In genomic region chr14:62661818-62662217, GRCh38 we compare ENCODE assay signal across 17 cellular contexts.
DNase-seq lines count a peak whose midpoint lies in the region; ATAC-seq and TF ChIP-seq lines count a peak whose summit lies in the region.
"Had no signal": no experiment of that assay in that cellular context is flagged by ENCODE, and none has a peak within 500 bp of the region (broad histone marks: within the 10 kb centered on the region; RNA-seq: fewer than 3 reads in every experiment).

No MANE protein-coding gene starts in this region.

- no peak overlapping the region for H4K8ac ChIP-seq in mesendoderm (ENCODE audit: low read depth, low read length)

- H2AFZ ChIP-seq in MM.1S (ENCODE audit: low read length) (no peak overlapping the region), Karpas-422 (ENCODE audit: low read length) (no peak overlapping the region)
- H2AFZ ChIP-seq: GM23248 had no signal

- H3K4me2 ChIP-seq in MM.1S (ENCODE audit: low read depth, low read length) (no peak overlapping the region), mesendoderm (ENCODE audit: low read length) (no peak overlapping the region), Karpas-422 (ENCODE audit: low read depth, low read length, poor library complexity, severe bottlenecking) (no peak overlapping the region)

- no peak overlapping the region for H2BK120ac ChIP-seq in mesendoderm (ENCODE audit: low read depth, low read length)

- H2BK5ac ChIP-seq in mesendoderm (ENCODE audit: low read length) = peak overlapping the region; percentile 96

- H4K20me1 ChIP-seq in MM.1S (ENCODE audit: insufficient read depth, low read length) = no peaks in the 10 kb centered on the region
- no peaks in the 10 kb centered on the region for H4K20me1 ChIP-seq in Karpas-422 (ENCODE audit: insufficient read depth, low read depth, low read length)

- H3K27me3 ChIP-seq in MM.1S (replicated peaks; ENCODE audit: insufficient read depth, low read length) = no peaks in the 10 kb centered on the region
- H3K27me3 ChIP-seq in endodermal cell (ENCODE audit: control insufficient read depth, insufficient read depth, low read length, poor library complexity, severe bottlenecking) = no peaks in the 10 kb centered on the region
- no peaks in the 10 kb centered on the region for H3K27me3 ChIP-seq in mesendoderm (ENCODE audit: insufficient read depth, low read length, poor library complexity)
- H3K27me3 ChIP-seq in Karpas-422 (ENCODE audit: low read length) = no peaks in the 10 kb centered on the region

- H3K9me2 ChIP-seq in MM.1S (replicated peaks; ENCODE audit: insufficient read depth, low read length) = no peaks in the 10 kb centered on the region
- no peaks in the 10 kb centered on the region for H3K9me2 ChIP-seq in Karpas-422 (replicated peaks; ENCODE audit: insufficient read depth, low read length)

- H3K18ac ChIP-seq in mesendoderm (ENCODE audit: low read length) = no peak overlapping the region

- H3K4ac ChIP-seq in mesendoderm (ENCODE audit: low read depth, low read length) = no peak overlapping the region

- DNase-seq in ELR (ENCODE audit: low read depth) (peak; percentile 37), MM.1S (peak; percentile 7), endodermal cell (no peak), mesendoderm (no peak), Karpas-422 (no peak)
- DNase-seq: Calu3; CD4-positive, CD25-positive, alpha-beta regulatory T cell; DMS53; GM23248; NCI-H187 treated with DMSO at 0.1 percent for 48 hours; NCI-H446; NCI-H69; OCI-M1 had no signal

- peak overlapping the region; percentile 8 for H2BK15ac ChIP-seq in mesendoderm (replicated peaks; ENCODE audit: low read depth)

- H3K27ac Mint-ChIP-seq in endodermal cell = no peak overlapping the region
- H3K27ac Mint-ChIP-seq: B cell; CD4-positive, CD25-positive, alpha-beta regulatory T cell; IgD-negative memory B cell had no signal

- H3K27ac ChIP-seq in MM.1S (ENCODE audit: low read length) = no peak overlapping the region
- no peak overlapping the region for H3K27ac ChIP-seq in endodermal cell (ENCODE audit: low read depth, low read length)
- H3K27ac ChIP-seq in mesendoderm (ENCODE audit: low read depth, low read length) = peak overlapping the region; percentile 9
- no peak overlapping the region for H3K27ac ChIP-seq in Karpas-422 (ENCODE audit: low read length)
- H3K27ac ChIP-seq: GM23248 had no signal

- no peaks in the 10 kb centered on the region for H3K27me3 Mint-ChIP-seq in endodermal cell (ENCODE audit: insufficient read depth)
- H3K27me3 Mint-ChIP-seq: B cell; CD4-positive, CD25-positive, alpha-beta regulatory T cell; IgD-negative memory B cell had no signal

- peak overlapping the region; percentile 68 for H4K5ac ChIP-seq in mesendoderm (ENCODE audit: low read length)

- 100% methylated on average over 1 of the region's 1 CpG; no CpG with 5 or more reads in 1 of the 2 experiments for WGBS in endodermal cell (ENCODE audit: insufficient coverage in 1 of 2, insufficient read length in 1 of 2), 2 experiments
- WGBS in mesendoderm (ENCODE audit: extremely low coverage, insufficient coverage, low lambda C conversion rate) = no CpG with 5 or more reads among the region's 1 CpG

- no peak overlapping the region for H3K4me3 Mint-ChIP-seq in endodermal cell
- H3K4me3 Mint-ChIP-seq: B cell; CD4-positive, CD25-positive, alpha-beta regulatory T cell; IgD-negative memory B cell had no signal

- H3K79me1 ChIP-seq in mesendoderm (ENCODE audit: low read length) = no peaks in the 10 kb centered on the region

- TF ChIP-seq CTCF in MM.1S (IDR thresholded peaks at IDR 0.05; ENCODE audit: low read length) = no peak
- TF ChIP-seq CTCF in endodermal cell (conservative IDR thresholded peaks at IDR 0.05) = no peak

- H3K4me3 ChIP-seq in MM.1S (ENCODE audit: low read length) (no peak overlapping the region), endodermal cell (ENCODE audit: low read length) (peak overlapping the region; percentile 20), mesendoderm (ENCODE audit: low read length) (no peak overlapping the region), Karpas-422 (ENCODE audit: low read length) (no peak overlapping the region)
- H3K4me3 ChIP-seq: GM23248 had no signal

- no peak for ATAC-seq in HG03469 (IDR thresholded peaks at IDR 0.05; ENCODE audit: unreplicated experiment)
- no peak for ATAC-seq in HG02588 (IDR thresholded peaks at IDR 0.05; ENCODE audit: unreplicated experiment)

- H3K9me3 Mint-ChIP-seq in endodermal cell = peaks cover 33% of the 10 kb centered on the region

- H3K56ac ChIP-seq in mesendoderm (ENCODE audit: low read length) = peak overlapping the region; percentile 47

- H3K4me1 ChIP-seq in MM.1S (ENCODE audit: low read length) (no peaks in the 10 kb centered on the region), endodermal cell (ENCODE audit: control insufficient read depth, insufficient read depth, low read length) (peaks cover 30% of the 10 kb centered on the region), mesendoderm (ENCODE audit: control insufficient read depth, low read depth, low read length) (peaks cover 5% of the 10 kb centered on the region), Karpas-422 (ENCODE audit: low read length) (no peaks in the 10 kb centered on the region)

- peak overlapping the region; percentile 15 for H2AK5ac ChIP-seq in mesendoderm (ENCODE audit: low read length)

- H3K23ac ChIP-seq in mesendoderm (ENCODE audit: low read length) = no peak overlapping the region

- peaks cover 55% of the 10 kb centered on the region for H3K4me1 Mint-ChIP-seq in endodermal cell
- H3K4me1 Mint-ChIP-seq: B cell; CD4-positive, CD25-positive, alpha-beta regulatory T cell had no signal

- H3K9ac ChIP-seq in MM.1S (ENCODE audit: low read length) (no peak overlapping the region), endodermal cell (ENCODE audit: extremely low read depth, low read length, poor library complexity, severe bottlenecking) (no peak overlapping the region), mesendoderm (ENCODE audit: low read length) (no peak overlapping the region), Karpas-422 (ENCODE audit: low read length) (no peak overlapping the region)
- H3K9ac ChIP-seq: GM23248 had no signal

- H3K9me3 ChIP-seq in MM.1S (replicated peaks; ENCODE audit: insufficient read depth, low read length) (no peaks in the 10 kb centered on the region), endodermal cell (ENCODE audit: control insufficient read depth, low read length) (peaks cover 32% of the 10 kb centered on the region), Karpas-422 (ENCODE audit: low read length) (no peaks in the 10 kb centered on the region)

- no peaks in the 10 kb centered on the region for H3K79me2 ChIP-seq in MM.1S (ENCODE audit: low read length)
- no peaks in the 10 kb centered on the region for H3K79me2 ChIP-seq in mesendoderm (ENCODE audit: control insufficient read depth, insufficient read depth, low read length)
- H3K79me2 ChIP-seq in Karpas-422 (ENCODE audit: low read length) = no peaks in the 10 kb centered on the region

- H3F3A ChIP-seq in MM.1S (ENCODE audit: insufficient read depth, low read length) = no peaks in the 10 kb centered on the region

- no peaks in the 10 kb centered on the region for H3K36me3 ChIP-seq in MM.1S (replicated peaks; ENCODE audit: insufficient read depth, low read length)
- H3K36me3 ChIP-seq in endodermal cell (ENCODE audit: control insufficient read depth, insufficient read depth, low read length) = peaks cover 4% of the 10 kb centered on the region
- H3K36me3 ChIP-seq in mesendoderm (ENCODE audit: control insufficient read depth, insufficient read depth, low read length) = no peaks in the 10 kb centered on the region
- no peaks in the 10 kb centered on the region for H3K36me3 ChIP-seq in Karpas-422 (ENCODE audit: insufficient read depth, low read length)

- peaks cover 33% of the 10 kb centered on the region for H3K36me3 Mint-ChIP-seq in endodermal cell (ENCODE audit: low read depth)
- H3K36me3 Mint-ChIP-seq: CD4-positive, CD25-positive, alpha-beta regulatory T cell; IgD-negative memory B cell had no signal

Comparison
In these comparisons a context has a peak if more than half of its experiments do, and no peak if none do; other contexts are left out.
1. DNase-seq: peak in ELR (single experiment) and MM.1S (single experiment); none in endodermal cell (single experiment), mesendoderm (single experiment) and Karpas-422 (single experiment).